In genomic region chr14:103625361-103626095, GRCh38 we compare ENCODE assay signal across 8 cellular contexts. TPM values are rescaled to one million over a fixed set of nuclear protein-coding genes. Genes with fewer than 3 reads are reported as not detected.
A peak's percentile ranks its signal among the peaks of the same experiment; 100 is the strongest.
DNase-seq lines count a peak whose midpoint lies in the region; ATAC-seq and TF ChIP-seq lines count a peak whose summit lies in the region.

No MANE protein-coding gene starts in this region.

- ATAC-seq in activated T-cell treated with anti-CD3 and anti-CD28 coated beads, Interleukin-2, amount 50 U/mL, for 72 hours (replicated peaks in 1 of 2): peak in 1 of 2 donors; percentile 5
- ATAC-seq in lower lobe of right lung (no peak), HG03469 (IDR thresholded peaks at IDR 0.05; ENCODE audit: unreplicated experiment) (no peak), HG02840 (IDR thresholded peaks at IDR 0.05; ENCODE audit: low FRiP score, unreplicated experiment) (no peak)

- no peaks in the 10 kb centered on the region for H3K27me3 ChIP-seq in lower lobe of right lung (ENCODE audit: low read depth)

- H3K4me1 Mint-ChIP-seq in activated T-cell treated with anti-CD3 and anti-CD28 coated beads, Interleukin-2, amount 50 U/mL, for 72 hours (ENCODE audit: low read depth): peaks cover 24% of the 10 kb centered on the region

- no peaks in the 10 kb centered on the region for H3K36me3 ChIP-seq in lower lobe of right lung

- peak overlapping the region; percentile 79 for H3K27ac ChIP-seq in lower lobe of right lung

- no peaks in the 10 kb centered on the region for H3K9me3 ChIP-seq in lower lobe of right lung

- no peaks in the 10 kb centered on the region for H3K27me3 Mint-ChIP-seq in activated T-cell treated with anti-CD3 and anti-CD28 coated beads, Interleukin-2, amount 50 U/mL, for 72 hours (ENCODE audit: low read depth)

- no peak for TF ChIP-seq CTCF in lower lobe of right lung (IDR thresholded peaks at IDR 0.05)

- peak overlapping the region; percentile 55 to 67 for H3K4me3 Mint-ChIP-seq in activated T-cell treated with anti-CD3 and anti-CD28 coated beads, Interleukin-2, amount 50 U/mL, for 72 hours

- no peak overlapping the region for H3K4me3 ChIP-seq in lower lobe of right lung

- intact Hi-C loops in lower lobe of right lung (cut with DNase I): no loop called here

- H3K27ac Mint-ChIP-seq in activated T-cell treated with anti-CD3 and anti-CD28 coated beads, Interleukin-2, amount 50 U/mL, for 72 hours: peak overlapping the region; percentile 58

- peak; percentile 22 for DNase-seq in stimulated activated CD4-positive, alpha-beta T cell treated with anti-CD3 and anti-CD28 coated beads, Interleukin-4, amount 100 ng/mL, for 24 hours
- no peak for DNase-seq in stimulated activated CD4-positive, alpha-beta T cell treated with anti-CD3 and anti-CD28 coated beads, Interleukin-12 subunit alpha, Interleukin-12 subunit beta, amount 100 ng/mL, for 4 hours
- DNase-seq in activated T-cell treated with anti-CD3 and anti-CD28 coated beads, Interleukin-2, amount 50 U/mL, for 72 hours: peak; percentile 37 to 41
- DNase-seq in lower lobe of right lung: no peak
- DNase-seq in anterior cingulate cortex (lab: John Stamatoyannopoulos, UW): no peak
- no peak for DNase-seq in hypothalamus (lab: John Stamatoyannopoulos, UW)

- H3K9me3 Mint-ChIP-seq in activated T-cell treated with anti-CD3 and anti-CD28 coated beads, Interleukin-2, amount 50 U/mL, for 72 hours: no peaks in the 10 kb centered on the region

- H3K36me3 Mint-ChIP-seq in activated T-cell treated with anti-CD3 and anti-CD28 coated beads, Interleukin-2, amount 50 U/mL, for 72 hours (ENCODE audit: insufficient read depth in 2 of 2): peaks cover 0 to under 1% of the 10 kb centered on the region in 2 donors

- peaks cover 49% of the 10 kb centered on the region for H3K4me1 ChIP-seq in lower lobe of right lung

RNA-seq across cellular contexts. Expression of gene KLC1, which starts 3.5 kb away (rescaled TPM):
- 100 to 1,000 TPM; 165 to 177 TPM for total RNA-seq in activated T-cell treated with anti-CD3 and anti-CD28 coated beads, Interleukin-2, amount 50 U/mL, for 72 hours
- total RNA-seq in lower lobe of right lung: 171 TPM

Comparison
In these comparisons a context has a peak if more than half of its experiments do, and no peak if none do; other contexts are left out.
1. DNase-seq: peak in stimulated activated CD4-positive, alpha-beta T cell treated with anti-CD3 and anti-CD28 coated beads, Interleukin-4, amount 100 ng/mL, for 24 hours (single experiment) and activated T-cell treated with anti-CD3 and anti-CD28 coated beads, Interleukin-2, amount 50 U/mL, for 72 hours (2 of 2); none in stimulated activated CD4-positive, alpha-beta T cell treated with anti-CD3 and anti-CD28 coated beads, Interleukin-12 subunit alpha, Interleukin-12 subunit beta, amount 100 ng/mL, for 4 hours (single experiment), lower lobe of right lung (single experiment), anterior cingulate cortex (0 of 58) and hypothalamus (0 of 51).